Comparison of ENCODE assay signal across 29 cellular contexts in genomic region chr6:1226208-1227099, GRCh38.
DNase-seq lines count a peak whose midpoint lies in the region; ATAC-seq and TF ChIP-seq lines count a peak whose summit lies in the region.
"Had no signal": no experiment of that assay in that cellular context is flagged by ENCODE, and none has a peak within 500 bp of the region (broad histone marks: within the 10 kb centered on the region; RNA-seq: fewer than 3 reads in every experiment).

No MANE protein-coding gene starts in this region.

- no peaks in the 10 kb centered on the region for H3K36me3 ChIP-seq in thymus (ENCODE audit: control insufficient read depth, insufficient read depth)
- H3K36me3 ChIP-seq in heart left ventricle: no peaks in the 10 kb centered on the region
- H3K36me3 ChIP-seq: ascending aorta, cardiac muscle cell, gastroesophageal sphincter, HAP-1 had no signal

- 86% methylated on average over 21 of the region's 21 CpGs for WGBS in thymus
- WGBS in heart left ventricle, 4 donors: 76 to 82% (median 80%) methylated on average over 21 of the region's 21 CpGs

- H3K9me3 ChIP-seq in thymus (ENCODE audit: control insufficient read depth) (peaks cover 1% of the 10 kb centered on the region), heart left ventricle (no peaks in the 10 kb centered on the region)
- H3K9me3 ChIP-seq: ascending aorta, gastroesophageal sphincter, HAP-1, SK-N-SH had no signal

- DNase-seq in GM03348 (ENCODE audit: low spot score): peak; percentile 28
- DNase-seq in epidermal melanocyte (ENCODE audit: insufficient read length, low spot score): peak; percentile 14
- peak; percentile 82 for DNase-seq in mesenteric fat pad (ENCODE audit: low spot score)
- DNase-seq in D341Med (ENCODE audit: low spot score): no peak
- no peak for DNase-seq in heart left ventricle
- DNase-seq: activated CD4-positive, alpha-beta T cell treated with anti-CD3 and anti-CD28 coated beads, Interleukin-2, amount 50 U/mL, for 1 hour; activated CD4-positive, CD25-positive, alpha-beta regulatory T cell; activated gamma-delta T cell; activated naive CD8-positive, alpha-beta T cell treated with anti-CD3 and anti-CD28 coated beads, Interleukin-2, amount 10 ng/mL, durations not matched to agents 7 days and 5 days; activated T-cell treated with anti-CD3 and anti-CD28 coated beads, Interleukin-2, amount 50 U/mL, for 4 hours; DMS153; effector memory CD4-positive, alpha-beta T cell; Karpas-422; NCI-H1417; NCI-H2029; NCI-H526; PC-9; SK-N-SH; stimulated activated CD4-positive, alpha-beta T cell treated with anti-CD3 and anti-CD28 coated beads, Interleukin-4, amount 100 ng/mL, for 24 hours had no signal

- H3K27me3 ChIP-seq in thymus (ENCODE audit: control insufficient read depth, insufficient read depth): no peaks in the 10 kb centered on the region
- peaks cover 0 to 25% (median 3%) of the 10 kb centered on the region in 9 donors for H3K27me3 ChIP-seq in heart left ventricle
- H3K27me3 ChIP-seq: ascending aorta, gastroesophageal sphincter, hepatocyte had no signal

- ATAC-seq in GM18868 (IDR thresholded peaks at IDR 0.05; ENCODE audit: unreplicated experiment): no peak
- no peak for ATAC-seq in heart left ventricle
- ATAC-seq: activated T-cell treated with anti-CD3 and anti-CD28 coated beads, Interleukin-2, amount 50 U/mL, for 4 hours; esophagus mucosa; gastroesophageal sphincter; left lobe of liver; Right ventricle myocardium inferior had no signal

- intact Hi-C loops in heart left ventricle (cut with DNase I): no loop called here

- H3K4me1 ChIP-seq in thymus (ENCODE audit: control insufficient read depth, insufficient read depth, low read length) (no peaks in the 10 kb centered on the region), heart left ventricle (no peaks in the 10 kb centered on the region)
- H3K4me1 ChIP-seq: ascending aorta, gastroesophageal sphincter, HAP-1 had no signal

- no peak for TF ChIP-seq CTCF in heart left ventricle (IDR thresholded peaks at IDR 0.05)

- peak overlapping the region; percentile 11 for H3K27ac ChIP-seq in thymus (ENCODE audit: low read depth)
- no peak overlapping the region for H3K27ac ChIP-seq in heart left ventricle
- H3K27ac ChIP-seq: ascending aorta, cardiac muscle cell, gastroesophageal sphincter, PC-9 had no signal

- no peak overlapping the region for H3K4me3 ChIP-seq in thymus (ENCODE audit: low read length)
- H3K4me3 ChIP-seq in heart left ventricle: no peak overlapping the region
- H3K4me3 ChIP-seq: ascending aorta, cardiac muscle cell, HAP-1, hepatocyte, PC-9 had no signal

- TF ChIP-seq POLR2A in heart left ventricle (IDR thresholded peaks at IDR 0.05): no peak

Comparison
In these comparisons a context has a peak if more than half of its experiments do, and no peak if none do; other contexts are left out.
1. DNase-seq: peak in GM03348 (single experiment), epidermal melanocyte (single experiment) and mesenteric fat pad (single experiment); none in D341Med (single experiment) and heart left ventricle (0 of 5).